Comparison of ENCODE assay signal across 16 cellular contexts in the genomic region with DNA sequence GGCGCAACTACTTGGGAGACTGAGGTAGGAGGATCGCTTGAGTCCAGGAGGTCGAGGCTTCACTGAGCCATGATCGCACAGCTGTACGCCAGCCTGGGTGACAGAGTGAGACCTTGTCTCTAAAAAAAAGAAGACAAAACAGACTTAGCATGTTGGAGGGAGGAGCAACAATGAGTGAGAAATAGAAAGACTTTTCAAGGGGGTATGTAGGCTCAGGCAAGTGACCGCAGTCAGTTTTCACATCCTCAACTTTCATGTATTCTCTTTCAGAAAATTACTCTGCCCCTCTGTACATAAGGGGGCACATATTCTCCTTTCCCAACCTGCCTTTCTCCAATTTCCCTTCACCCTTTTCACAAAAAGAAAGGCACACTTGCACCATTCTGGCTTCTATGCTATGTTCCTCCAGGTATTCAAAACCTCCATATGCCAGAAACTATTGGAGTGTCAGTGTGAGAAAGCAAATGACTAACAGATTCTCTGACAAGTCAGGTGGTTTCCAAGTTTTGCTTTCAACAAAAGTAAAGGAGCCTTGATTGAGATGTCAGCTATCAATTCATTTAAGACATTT. TPM values are rescaled to one million over a fixed set of nuclear protein-coding genes. Genes with fewer than 3 reads are reported as not detected.
A peak's percentile ranks its signal among the peaks of the same experiment; 100 is the strongest.
DNase-seq lines count a peak whose midpoint lies in the region; ATAC-seq lines count a peak whose summit lies in the region.
"Had no signal": no experiment of that assay in that cellular context is flagged by ENCODE, and none has a peak within 500 bp of the region (broad histone marks: within the 10 kb centered on the region; RNA-seq: fewer than 3 reads in every experiment).

No MANE protein-coding gene starts in this region.

- H3K36me3 Mint-ChIP-seq in activated CD4-positive, alpha-beta T cell treated with anti-CD3 and anti-CD28 coated beads, Interleukin-2, amount 10 ng/mL, durations not matched to agents 24 days and 14 days (ENCODE audit: low read depth): peaks cover 50% of the 10 kb centered on the region
- H3K36me3 Mint-ChIP-seq in activated CD4-positive, alpha-beta memory T cell treated with anti-CD3 and anti-CD28 coated beads, Interleukin-2, amount 10 ng/mL, durations not matched to agents 7 days and 5 days (ENCODE audit: low read depth): peaks cover 70% of the 10 kb centered on the region

- H3K9me3 Mint-ChIP-seq in activated CD4-positive, alpha-beta T cell treated with anti-CD3 and anti-CD28 coated beads, Interleukin-2, amount 10 ng/mL, durations not matched to agents 24 days and 14 days: peaks cover 7% of the 10 kb centered on the region
- peaks cover 8% of the 10 kb centered on the region for H3K9me3 Mint-ChIP-seq in activated CD4-positive, alpha-beta memory T cell treated with anti-CD3 and anti-CD28 coated beads, Interleukin-2, amount 10 ng/mL, durations not matched to agents 7 days and 5 days

- H3K4me1 Mint-ChIP-seq in activated CD4-positive, alpha-beta T cell treated with anti-CD3 and anti-CD28 coated beads, Interleukin-2, amount 10 ng/mL, durations not matched to agents 24 days and 14 days: peaks cover 53% of the 10 kb centered on the region
- peaks cover 61% of the 10 kb centered on the region for H3K4me1 Mint-ChIP-seq in activated CD4-positive, alpha-beta memory T cell treated with anti-CD3 and anti-CD28 coated beads, Interleukin-2, amount 10 ng/mL, durations not matched to agents 7 days and 5 days

- DNase-seq in activated CD4-positive, alpha-beta T cell treated with anti-CD3 and anti-CD28 coated beads, Interleukin-2, amount 10 ng/mL, durations not matched to agents 24 days and 14 days: no peak
- DNase-seq in activated CD4-positive, alpha-beta T cell treated with anti-CD3 and anti-CD28 coated beads for 4 hours: no peak
- DNase-seq in kidney tubule cell (ENCODE audit: low spot score) (peak; percentile 23), middle frontal gyrus (ENCODE audit: extremely low spot score, low spot score) (no peak), RKO (ENCODE audit: low spot score) (no peak)
- DNase-seq in activated CD4-positive, alpha-beta memory T cell treated with anti-CD3 and anti-CD28 coated beads, Interleukin-2, amount 10 ng/mL, durations not matched to agents 7 days and 5 days: no peak
- DNase-seq: 8988T; DND-41; NK-92 treated with Interleukin-12 subunit alpha and Interleukin-12 subunit beta, amount 100 ng/mL, for 24 hours had no signal

- H3K27me3 Mint-ChIP-seq in activated CD4-positive, alpha-beta T cell treated with anti-CD3 and anti-CD28 coated beads, Interleukin-2, amount 10 ng/mL, durations not matched to agents 24 days and 14 days: no peaks in the 10 kb centered on the region
- H3K27me3 Mint-ChIP-seq in activated CD4-positive, alpha-beta memory T cell treated with anti-CD3 and anti-CD28 coated beads, Interleukin-2, amount 10 ng/mL, durations not matched to agents 7 days and 5 days: no peaks in the 10 kb centered on the region

- intact Hi-C loops in activated CD4-positive, alpha-beta T cell treated with anti-CD3 and anti-CD28 coated beads, Interleukin-2, amount 10 ng/mL, durations not matched to agents 24 days and 14 days (cut with micrococcal nuclease): loop anchor here (1.0 kb wide), 1 partner anchor 8 kb away; the partner anchor contains the start of gene DHFR2

- POLR2A ChIA-PET in activated CD4-positive, alpha-beta memory T cell treated with anti-CD3 and anti-CD28 coated beads, Interleukin-2, amount 10 ng/mL, durations not matched to agents 7 days and 5 days (lab: Charles Lee): interaction anchor here (2.3 kb wide), 1 partner anchor 8 kb away, joined by 23 read pairs; the partner anchor contains the start of genes DHFR2 and NSUN3

- H3K27ac Mint-ChIP-seq in activated CD4-positive, alpha-beta T cell treated with anti-CD3 and anti-CD28 coated beads, Interleukin-2, amount 10 ng/mL, durations not matched to agents 24 days and 14 days: peak overlapping the region; percentile 38
- no peak overlapping the region for H3K27ac Mint-ChIP-seq in activated CD4-positive, alpha-beta memory T cell treated with anti-CD3 and anti-CD28 coated beads, Interleukin-2, amount 10 ng/mL, durations not matched to agents 7 days and 5 days

- H3K4me3 Mint-ChIP-seq in activated CD4-positive, alpha-beta T cell treated with anti-CD3 and anti-CD28 coated beads, Interleukin-2, amount 10 ng/mL, durations not matched to agents 24 days and 14 days: no peak overlapping the region
- H3K4me3 Mint-ChIP-seq in activated CD4-positive, alpha-beta memory T cell treated with anti-CD3 and anti-CD28 coated beads, Interleukin-2, amount 10 ng/mL, durations not matched to agents 7 days and 5 days: no peak overlapping the region

- ATAC-seq in GM21619 (IDR thresholded peaks at IDR 0.05; ENCODE audit: unreplicated experiment): peak; percentile 58
- ATAC-seq in HG03139 (IDR thresholded peaks at IDR 0.05; ENCODE audit: unreplicated experiment): peak; percentile 34

- CTCF ChIA-PET in activated CD4-positive, alpha-beta memory T cell treated with anti-CD3 and anti-CD28 coated beads, Interleukin-2, amount 10 ng/mL, durations not matched to agents 7 days and 5 days (lab: Charles Lee): interaction anchor here (0.9 to 2.2 kb wide), 8 partner anchors 9 to 91 kb away, joined by 3 to 10 read pairs (median 4); partner anchors contain the start of gene ARL13B

RNA-seq across cellular contexts. Expression of gene NSUN3, which starts 7.6 kb away (rescaled TPM):
- 15.3 and 17.9 TPM in 2 replicates for total RNA-seq in activated CD4-positive, alpha-beta T cell treated with anti-CD3 and anti-CD28 coated beads, Interleukin-2, amount 10 ng/mL, durations not matched to agents 24 days and 14 days
- 10 to 100 TPM; 15.2 to 16.1 TPM for total RNA-seq in activated CD4-positive, alpha-beta memory T cell treated with anti-CD3 and anti-CD28 coated beads, Interleukin-2, amount 10 ng/mL, durations not matched to agents 7 days and 5 days

RNA-seq across cellular contexts. Expression of gene DHFR2, which starts 7.7 kb away (rescaled TPM):
- 10.0 and 11.3 TPM in 2 replicates for total RNA-seq in activated CD4-positive, alpha-beta T cell treated with anti-CD3 and anti-CD28 coated beads, Interleukin-2, amount 10 ng/mL, durations not matched to agents 24 days and 14 days
- 10 to 100 TPM in 1 of 2 experiments, 1 to 10 TPM in 1; 9.4 to 10.4 TPM for total RNA-seq in activated CD4-positive, alpha-beta memory T cell treated with anti-CD3 and anti-CD28 coated beads, Interleukin-2, amount 10 ng/mL, durations not matched to agents 7 days and 5 days

RNA-seq across cellular contexts. Expression of gene STX19, which starts 42.0 kb away (rescaled TPM):
- not detected in 2 replicates for total RNA-seq in activated CD4-positive, alpha-beta T cell treated with anti-CD3 and anti-CD28 coated beads, Interleukin-2, amount 10 ng/mL, durations not matched to agents 24 days and 14 days
- not detected for total RNA-seq in activated CD4-positive, alpha-beta memory T cell treated with anti-CD3 and anti-CD28 coated beads, Interleukin-2, amount 10 ng/mL, durations not matched to agents 7 days and 5 days
- total RNA-seq: H1; lung microvascular endothelial cell; posterior vena cava; T-helper 2 cell treated with Interferon-gamma antibody and Interleukin-4, amounts not matched to agents 100 ng/mL and 5 ng/mL, for 36 hours; tibial nerve had no signal
